26 cellular contexts compared by ENCODE assay signal in the genomic region with DNA sequence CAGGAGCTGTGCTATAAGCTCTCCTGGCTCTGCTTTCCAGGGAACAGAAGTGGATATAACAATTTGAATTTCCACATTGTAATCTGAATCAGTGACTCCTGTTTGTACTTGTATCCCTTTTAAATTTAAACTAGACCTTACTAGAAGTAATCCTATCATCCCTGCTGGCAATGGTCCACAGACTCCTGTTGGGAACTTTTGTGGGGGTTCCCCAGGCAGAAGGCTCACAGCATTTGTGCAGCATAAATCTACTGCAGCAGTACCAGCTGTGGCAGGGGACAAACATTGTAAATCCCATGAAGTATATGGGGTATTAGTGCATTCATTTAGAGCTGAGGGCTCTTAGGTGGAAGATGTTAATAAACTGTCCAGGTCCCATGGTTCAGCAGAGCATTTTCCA.
"Had no signal": no experiment of that assay in that cellular context is flagged by ENCODE, and none has a peak within 500 bp of the region (broad histone marks: within the 10 kb centered on the region; RNA-seq: fewer than 3 reads in every experiment).

No MANE protein-coding gene starts in this region.

- H3K4me3 Mint-ChIP-seq: activated CD4-positive, alpha-beta memory T cell treated with anti-CD3 and anti-CD28 coated beads for 36 hours; activated CD8-positive, alpha-beta T cell treated with anti-CD3 and anti-CD28 coated beads, Interleukin-2, amount 10 ng/mL, durations not matched to agents 7 days and 5 days; activated naive CD4-positive, alpha-beta T cell treated with anti-CD3 and anti-CD28 coated beads, Interleukin-2, amount 10 ng/mL, durations not matched to agents 7 days and 5 days; activated naive CD8-positive, alpha-beta T cell treated with anti-CD3 and anti-CD28 coated beads, Interleukin-2, amount 10 ng/mL, durations not matched to agents 7 days and 5 days; activated T-cell treated with anti-CD3 and anti-CD28 coated beads, Interleukin-2, amount 50 U/mL, for 24 hours; activated T-cell treated with anti-CD3 and anti-CD28 coated beads, Interleukin-2, amount 50 U/mL, for 72 hours; brain; endodermal cell; WTC11 had no signal

- H3K4me1 Mint-ChIP-seq: activated naive CD4-positive, alpha-beta T cell treated with anti-CD3 and anti-CD28 coated beads, Interleukin-2, amount 10 ng/mL, durations not matched to agents 7 days and 5 days; activated naive CD8-positive, alpha-beta T cell treated with anti-CD3 and anti-CD28 coated beads, Interleukin-2, amount 10 ng/mL, durations not matched to agents 7 days and 5 days; brain had no signal

- H3K9me3 ChIP-seq: breast epithelium, colonic mucosa had no signal

- H3K36me3 Mint-ChIP-seq: activated CD4-positive, alpha-beta memory T cell treated with anti-CD3 and anti-CD28 coated beads for 36 hours; activated naive CD4-positive, alpha-beta T cell treated with anti-CD3 and anti-CD28 coated beads, Interleukin-2, amount 10 ng/mL, durations not matched to agents 7 days and 5 days; brain had no signal

- H3K36me3 ChIP-seq: ascending aorta, breast epithelium, cardiac muscle cell, colonic mucosa had no signal

- H3K4me3 ChIP-seq: ascending aorta, breast epithelium, cardiac muscle cell, colonic mucosa had no signal

- H3K27ac Mint-ChIP-seq: activated CD4-positive, alpha-beta memory T cell treated with anti-CD3 and anti-CD28 coated beads for 36 hours; activated CD8-positive, alpha-beta T cell treated with anti-CD3 and anti-CD28 coated beads, Interleukin-2, amount 10 ng/mL, durations not matched to agents 7 days and 5 days; activated naive CD4-positive, alpha-beta T cell treated with anti-CD3 and anti-CD28 coated beads, Interleukin-2, amount 10 ng/mL, durations not matched to agents 7 days and 5 days; activated naive CD4-positive, alpha-beta T cell treated with anti-CD3 and anti-CD28 coated beads, Interleukin-2, amount 50 U/mL, for 72 hours; activated naive CD8-positive, alpha-beta T cell treated with anti-CD3 and anti-CD28 coated beads, Interleukin-2, amount 10 ng/mL, durations not matched to agents 7 days and 5 days; activated T-cell treated with anti-CD3 and anti-CD28 coated beads, Interleukin-2, amount 50 U/mL, for 24 hours; activated T-cell treated with anti-CD3 and anti-CD28 coated beads, Interleukin-2, amount 50 U/mL, for 72 hours; brain; endodermal cell; WTC11 had no signal

- DNase-seq: activated CD4-positive, alpha-beta memory T cell treated with anti-CD3 and anti-CD28 coated beads for 36 hours; activated CD4-positive, alpha-beta T cell treated with anti-CD3 and anti-CD28 coated beads for 48 hours; activated CD8-positive, alpha-beta memory T cell treated with anti-CD3 and anti-CD28 coated beads, Interleukin-2, amount 50 U/mL, for 48 hours; activated CD8-positive, alpha-beta T cell treated with anti-CD3 and anti-CD28 coated beads, Interleukin-2, amount 10 ng/mL, durations not matched to agents 7 days and 5 days; activated gamma-delta T cell; activated naive CD4-positive, alpha-beta T cell; activated naive CD4-positive, alpha-beta T cell treated with anti-CD3 and anti-CD28 coated beads, Interleukin-2, amount 10 ng/mL, durations not matched to agents 7 days and 5 days; activated naive CD8-positive, alpha-beta T cell treated with anti-CD3 and anti-CD28 coated beads, Interleukin-2, amount 10 ng/mL, durations not matched to agents 7 days and 5 days; activated T-cell treated with anti-CD3 and anti-CD28 coated beads for 4 hours; activated T-cell treated with anti-CD3 and anti-CD28 coated beads, Interleukin-2, amount 50 U/mL, for 24 hours; activated T-cell treated with anti-CD3 and anti-CD28 coated beads, Interleukin-2, amount 50 U/mL, for 72 hours; central memory CD4-positive, alpha-beta T cell; cerebellar nuclear complex; colonic mucosa; effector memory CD4-positive, alpha-beta T cell; endodermal cell; foreskin fibroblast; head of caudate nucleus; hippocampal formation; T-helper 2 cell had no signal

- H3K27ac ChIP-seq: ascending aorta, breast epithelium, cardiac muscle cell, colonic mucosa had no signal

- H3K27me3 ChIP-seq: ascending aorta, breast epithelium, cardiac muscle cell had no signal
